ENCODE assay signal across 8 cellular contexts in genomic region chr4:182143086-182143821, GRCh38.
A peak's percentile ranks its signal among the peaks of the same experiment; 100 is the strongest.
DNase-seq lines count a peak whose midpoint lies in the region; ATAC-seq and TF ChIP-seq lines count a peak whose summit lies in the region.

No MANE protein-coding gene starts in this region.

- no peaks in the 10 kb centered on the region for H4K20me1 ChIP-seq in Karpas-422 (ENCODE audit: insufficient read depth, low read depth, low read length)

- no peak overlapping the region for H3K9ac ChIP-seq in parathyroid adenoma
- H3K9ac ChIP-seq in Karpas-422 (ENCODE audit: low read length), result no peak overlapping the region

- no peaks in the 10 kb centered on the region for H3K79me2 ChIP-seq in parathyroid adenoma
- H3K79me2 ChIP-seq in Karpas-422 (ENCODE audit: low read length), result no peaks in the 10 kb centered on the region

- H2AFZ ChIP-seq in parathyroid adenoma, result peak overlapping the region; percentile 46
- no peak overlapping the region for H2AFZ ChIP-seq in Karpas-422 (ENCODE audit: low read length)

- ATAC-seq in HG03442 (IDR thresholded peaks at IDR 0.05; ENCODE audit: unreplicated experiment) (no peak), GM21526 (IDR thresholded peaks at IDR 0.05; ENCODE audit: low FRiP score, unreplicated experiment) (no peak), HG03159 (IDR thresholded peaks at IDR 0.05; ENCODE audit: unreplicated experiment) (no peak)

- peak overlapping the region; percentile 71 for H3K4me2 ChIP-seq in parathyroid adenoma (ENCODE audit: low read length)
- H3K4me2 ChIP-seq in Karpas-422 (ENCODE audit: low read depth, low read length, poor library complexity, severe bottlenecking), result no peak overlapping the region

- peaks cover 8% of the 10 kb centered on the region for H3K4me1 Mint-ChIP-seq in Calu3 (ENCODE audit: low read depth, unreplicated experiment)

- H3K9me2 ChIP-seq in Karpas-422 (replicated peaks; ENCODE audit: insufficient read depth, low read length), result no peaks in the 10 kb centered on the region

- peak overlapping the region; percentile 57 for H3K4me3 ChIP-seq in parathyroid adenoma (ENCODE audit: low read depth, low read length)
- no peak overlapping the region for H3K4me3 ChIP-seq in Karpas-422 (ENCODE audit: low read length)

- H3K36me3 Mint-ChIP-seq in Calu3 (ENCODE audit: insufficient read depth, unreplicated experiment), result peaks cover 18% of the 10 kb centered on the region

- DNase-seq in Calu3, result no peak
- peak; percentile 23 for DNase-seq in RKO (ENCODE audit: low spot score)
- DNase-seq in fibroblast of peridontal ligament (ENCODE audit: extremely low read depth), result peak; percentile 31
- DNase-seq in Karpas-422, result no peak

- H3K9me3 Mint-ChIP-seq in Calu3 (ENCODE audit: low read depth, unreplicated experiment), result no peaks in the 10 kb centered on the region

- H3K9me3 ChIP-seq in parathyroid adenoma (ENCODE audit: control insufficient read depth, low read length) (no peaks in the 10 kb centered on the region), Karpas-422 (ENCODE audit: low read length) (no peaks in the 10 kb centered on the region)

- no TSS peak for BruUV-seq in Calu3 (replicated peaks; lab: Mats Ljungman, UMichigan)

- H3K27ac Mint-ChIP-seq in Calu3 (ENCODE audit: unreplicated experiment), result no peak overlapping the region

- TF ChIP-seq CTCF in Calu3 (IDR thresholded peaks at IDR 0.05; ENCODE audit: unreplicated experiment) (no peak), parathyroid adenoma (IDR thresholded peaks at IDR 0.05) (no peak)

- H3K27me3 ChIP-seq in parathyroid adenoma (ENCODE audit: control insufficient read depth, insufficient read depth, low read length) (no peaks in the 10 kb centered on the region), Karpas-422 (ENCODE audit: low read length) (no peaks in the 10 kb centered on the region)

- no peak overlapping the region for H3K27ac ChIP-seq in parathyroid adenoma
- H3K27ac ChIP-seq in Karpas-422 (ENCODE audit: low read length), result no peak overlapping the region

- H3K36me3 ChIP-seq in parathyroid adenoma (ENCODE audit: control insufficient read depth, insufficient read depth, low read length) (no peaks in the 10 kb centered on the region), Karpas-422 (ENCODE audit: insufficient read depth, low read length) (no peaks in the 10 kb centered on the region)

- no peaks in the 10 kb centered on the region for H3K4me1 ChIP-seq in parathyroid adenoma
- H3K4me1 ChIP-seq in Karpas-422 (ENCODE audit: low read length), result no peaks in the 10 kb centered on the region

- peak overlapping the region; percentile 92 for H3K4me3 Mint-ChIP-seq in Calu3 (ENCODE audit: low read depth, unreplicated experiment)

- CTCF ChIA-PET in Calu3 (lab: Charles Lee), result no interaction called here

- intact Hi-C loops in Calu3 (cut with micrococcal nuclease; ENCODE audit: unreplicated experiment), result no loop called here

- H3K27me3 Mint-ChIP-seq in Calu3 (ENCODE audit: unreplicated experiment), result no peaks in the 10 kb centered on the region

Comparison
In these comparisons a context has a peak if more than half of its experiments do, and no peak if none do; other contexts are left out.
1. DNase-seq: peak in RKO (single experiment) and fibroblast of peridontal ligament (single experiment); none in Calu3 (single experiment) and Karpas-422 (single experiment).